In genomic region chr17:8118769-8119574, GRCh38 we compare ENCODE assay signal across 8 cellular contexts. TPM values are rescaled to one million over a fixed set of nuclear protein-coding genes. Genes with fewer than 3 reads are reported as not detected.
A peak's percentile ranks its signal among the peaks of the same experiment; 100 is the strongest.
DNase-seq lines count a peak whose midpoint lies in the region; ATAC-seq and TF ChIP-seq lines count a peak whose summit lies in the region.

No MANE protein-coding gene starts in this region.

- under 1% methylated on average over 33 of the region's 38 CpGs for WGBS in mesenchymal stem cell

- H3K4me3 ChIP-seq in OCI-LY1 (ENCODE audit: low read depth, low read length, poor library complexity, severe bottlenecking) (peak overlapping the region; percentile 98), endocrine pancreas (ENCODE audit: control insufficient read depth, insufficient read depth, low read length) (peak overlapping the region; percentile 85), mesenchymal stem cell (ENCODE audit: insufficient read depth in 1 of 2, low read depth in 1 of 2, low read length in 2 of 2) (peak overlapping the region; percentile 55 to 85)

- TF ChIP-seq CTCF in OCI-LY1 (IDR thresholded peaks at IDR 0.05; ENCODE audit: low read length), result peak; percentile 93

- H3K27ac ChIP-seq in OCI-LY1 (ENCODE audit: low read depth, low read length, poor library complexity, severe bottlenecking) (peak overlapping the region; percentile 26), mesenchymal stem cell (ENCODE audit: low read length, poor library complexity, severe bottlenecking) (peak overlapping the region; percentile 66)

- H2BK120ac ChIP-seq in mesenchymal stem cell (ENCODE audit: low read depth, low read length), result no peak overlapping the region

- H3K18ac ChIP-seq in mesenchymal stem cell (ENCODE audit: low read depth in 1 of 2, low read length in 2 of 2), result peak overlapping the region in 1 of 2 experiments; percentile 11

- DNase-seq in ACHN, result peak; percentile 88
- DNase-seq in HS-27A (ENCODE audit: low read depth), result peak; percentile 78
- peak; percentile 65 for DNase-seq in activated CD8-positive, alpha-beta memory T cell treated with anti-CD3 and anti-CD28 coated beads, Interleukin-2, amount 50 U/mL, for 24 hours (ENCODE audit: extremely low read depth)
- DNase-seq in mesenchymal stem cell, result peak; percentile 88
- peak; percentile 64 for DNase-seq in stimulated activated CD8-positive, alpha-beta memory T cell treated with anti-CD3 and anti-CD28 coated beads, Interleukin-12 subunit alpha, Interleukin-12 subunit beta, amount 100 ng/mL, for 24 hours (ENCODE audit: extremely low read depth)

- no peaks in the 10 kb centered on the region for H3K79me1 ChIP-seq in mesenchymal stem cell (replicated peaks; ENCODE audit: low read length, poor library complexity, severe bottlenecking)

- ATAC-seq in GM18868 (IDR thresholded peaks at IDR 0.05; ENCODE audit: unreplicated experiment), result peak; percentile 42

- no peak overlapping the region for H2AK5ac ChIP-seq in mesenchymal stem cell (ENCODE audit: low read length, severe bottlenecking)

- H4K8ac ChIP-seq in mesenchymal stem cell (ENCODE audit: low read length), result no peak overlapping the region

- no peaks in the 10 kb centered on the region for H3K9me2 ChIP-seq in OCI-LY1 (ENCODE audit: low read depth, low read length)

- peaks cover 6% of the 10 kb centered on the region; the same call in 1 of the 2 replicates for H3F3A ChIP-seq in OCI-LY1 (ENCODE audit: insufficient read depth, low read length)

- no peak overlapping the region for H3K14ac ChIP-seq in mesenchymal stem cell (ENCODE audit: low read length in 2 of 2)

- H4K91ac ChIP-seq in mesenchymal stem cell (ENCODE audit: low read length), result no peak overlapping the region

- H3K79me2 ChIP-seq in OCI-LY1 (ENCODE audit: insufficient read depth, low read length), result no peaks in the 10 kb centered on the region

- H3K4ac ChIP-seq in mesenchymal stem cell (ENCODE audit: low read depth in 1 of 2, low read length in 2 of 2), result no peak overlapping the region

- H3K9ac ChIP-seq in OCI-LY1 (ENCODE audit: low read length), result peak overlapping the region; percentile 64
- peak overlapping the region; percentile 80 for H3K9ac ChIP-seq in endocrine pancreas (ENCODE audit: control insufficient read depth, insufficient read depth, low read length)
- H3K9ac ChIP-seq in mesenchymal stem cell (ENCODE audit: low read length), result peak overlapping the region; percentile 83

- in situ Hi-C loops in ACHN (cut with HindIII; ENCODE audit: low pct_ligation_motif_present, low pct_unique_long_range_greater_than_20kb, low sequenced_read_pairs), result no loop called here

- H2BK12ac ChIP-seq in mesenchymal stem cell (ENCODE audit: low read length in 2 of 2), result no peak overlapping the region

- no peak overlapping the region for H2BK5ac ChIP-seq in mesenchymal stem cell (ENCODE audit: low read depth, low read length, poor library complexity, severe bottlenecking)

- H3K9me3 ChIP-seq in OCI-LY1 (ENCODE audit: low read length), result no peaks in the 10 kb centered on the region
- no peaks in the 10 kb centered on the region for H3K9me3 ChIP-seq in endocrine pancreas (ENCODE audit: control insufficient read depth, low read length)
- H3K9me3 ChIP-seq in mesenchymal stem cell (ENCODE audit: control insufficient read depth, low read length), result no peaks in the 10 kb centered on the region

- no peaks in the 10 kb centered on the region for H4K20me1 ChIP-seq in OCI-LY1 (ENCODE audit: insufficient read depth, low read length)

- peak overlapping the region; percentile 21 for H2BK15ac ChIP-seq in mesenchymal stem cell (ENCODE audit: low read depth, poor library complexity, severe bottlenecking)

- H3K27me3 ChIP-seq in OCI-LY1 (ENCODE audit: insufficient read depth, low read length) (peaks cover 12% of the 10 kb centered on the region), endocrine pancreas (ENCODE audit: control insufficient read depth, insufficient read depth, low read length) (peaks cover 2% of the 10 kb centered on the region), mesenchymal stem cell (ENCODE audit: control insufficient read depth in 1 of 2, insufficient read depth in 1 of 2, low read length in 2 of 2) (peaks cover 45 to 49% of the 10 kb centered on the region in 2 experiments)

- H3K23ac ChIP-seq in mesenchymal stem cell (ENCODE audit: low read length in 2 of 2), result no peak overlapping the region

- H3K36me3 ChIP-seq in OCI-LY1 (ENCODE audit: insufficient read depth, low read length) (no peaks in the 10 kb centered on the region), endocrine pancreas (ENCODE audit: control insufficient read depth, insufficient read depth, low read length) (no peaks in the 10 kb centered on the region), mesenchymal stem cell (ENCODE audit: control insufficient read depth in 1 of 2, insufficient read depth in 2 of 2, low read depth in 1 of 2, low read length in 2 of 2) (no peaks in the 10 kb centered on the region)

- H3K4me1 ChIP-seq in OCI-LY1 (ENCODE audit: insufficient read depth, low read length, severe bottlenecking) (peaks cover 48% of the 10 kb centered on the region), endocrine pancreas (ENCODE audit: control insufficient read depth, insufficient read depth, low read length) (no peaks in the 10 kb centered on the region), mesenchymal stem cell (ENCODE audit: control insufficient read depth, insufficient read depth, low read depth, low read length) (peaks cover 44% of the 10 kb centered on the region)

- H3K4me2 ChIP-seq in OCI-LY1 (ENCODE audit: low read length), result peak overlapping the region; percentile 88
- H3K4me2 ChIP-seq in mesenchymal stem cell (ENCODE audit: low read length, poor library complexity, severe bottlenecking), result peak overlapping the region; percentile 97

- no peak overlapping the region for H2AFZ ChIP-seq in OCI-LY1 (ENCODE audit: low read length)
- peak overlapping the region; percentile 60 for H2AFZ ChIP-seq in mesenchymal stem cell (ENCODE audit: low read depth, low read length)

RNA-seq across cellular contexts. Expression of gene ALOXE3, which starts 0.7 kb away (rescaled TPM):
- 0.01 TPM for polyA plus RNA-seq in mesenchymal stem cell (2013, experiment 1 of 2)
- not detected for polyA plus RNA-seq in mesenchymal stem cell (2013, experiment 2 of 2)

RNA-seq across cellular contexts. Expression of gene HES7, which starts 4.9 kb away (rescaled TPM):
- polyA plus RNA-seq in mesenchymal stem cell (2013, experiment 1 of 2), result 1.5 TPM
- 1.4 TPM for polyA plus RNA-seq in mesenchymal stem cell (2013, experiment 2 of 2)

RNA-seq across cellular contexts. Expression of gene ALOX12B, which starts 31.5 kb away (rescaled TPM):
- not detected for polyA plus RNA-seq in mesenchymal stem cell (2013, experiment 1 of 2)
- not detected for polyA plus RNA-seq in mesenchymal stem cell (2013, experiment 2 of 2)

RNA-seq across cellular contexts. Expression of gene PER1, which starts 33.2 kb away (rescaled TPM):
- polyA plus RNA-seq in mesenchymal stem cell (2013, experiment 1 of 2), result 34.9 TPM
- polyA plus RNA-seq in mesenchymal stem cell (2013, experiment 2 of 2), result 25.8 TPM

RNA-seq across cellular contexts. Expression of gene VAMP2, which starts 43.8 kb away (rescaled TPM):
- 48.0 TPM for polyA plus RNA-seq in mesenchymal stem cell (2013, experiment 1 of 2)
- polyA plus RNA-seq in mesenchymal stem cell (2013, experiment 2 of 2), result 47.4 TPM

Comparison
In these comparisons a context has a peak if more than half of its experiments do, and no peak if none do; other contexts are left out.
1. Peak in every context shown above with its lines: DNase-seq, ATAC-seq, H3K4me3 ChIP-seq and H3K27ac ChIP-seq.